Comparison of ENCODE assay signal across 15 cellular contexts in genomic region chr4:37381040-37381668, GRCh38.
DNase-seq lines count a peak whose midpoint lies in the region; ATAC-seq, FAIRE-seq and TF ChIP-seq lines count a peak whose summit lies in the region.
"Had no signal": no experiment of that assay in that cellular context is flagged by ENCODE, and none has a peak within 500 bp of the region (broad histone marks: within the 10 kb centered on the region; RNA-seq: fewer than 3 reads in every experiment).

No MANE protein-coding gene starts in this region.

- TF ChIP-seq RAD21 in H1 (IDR thresholded peaks at IDR 0.05 in 1 of 2, conservative IDR thresholded peaks at IDR 0.05 in 1 of 2; ENCODE audit: low read depth in 2 of 2, low read length in 2 of 2) = peak; percentile 8 to 24; a peak in 2 of 4 replicates

- no peaks in the 10 kb centered on the region for H3K9me3 Mint-ChIP-seq in activated T-cell treated with anti-CD3 and anti-CD28 coated beads, Interleukin-2, amount 50 U/mL, for 24 hours

- 79% methylated on average over 9 of the region's 9 CpGs; no CpG with 5 or more reads in 1 of the 2 experiments for WGBS in H1 (ENCODE audit: extremely low coverage in 1 of 2, insufficient coverage in 1 of 2, insufficient read length in 1 of 2, insufficient replicate concordance in 2 of 2, low coverage in 1 of 2, low lambda C conversion rate in 2 of 2, missing lambda C conversion rate in 1 of 2), 2 experiments

- no peaks in the 10 kb centered on the region for H3K36me3 ChIP-seq in H1 (ENCODE audit: control insufficient read depth in 2 of 4, insufficient read depth in 4 of 4, low read length in 3 of 4)
- no peaks in the 10 kb centered on the region for H3K36me3 ChIP-seq in neuron (ENCODE audit: insufficient read depth, low read length)
- H3K36me3 ChIP-seq: Peyer's patch had no signal

- H2BK12ac ChIP-seq in H1 (ENCODE audit: low read depth, low read length) = no peak overlapping the region

- H3K79me2 ChIP-seq in H1 (ENCODE audit: control insufficient read depth in 1 of 2, insufficient read depth in 2 of 2, low read length in 2 of 2) = no peaks in the 10 kb centered on the region

- H3K56ac ChIP-seq in H1 (replicated peaks; ENCODE audit: insufficient read length, low read depth, low read length) = no peak overlapping the region

- no peak overlapping the region for H3K9ac ChIP-seq in H1 (replicated peaks in 1 of 4; ENCODE audit: extremely low read depth in 1 of 4, low read depth in 3 of 4, low read length in 3 of 4)

- no peak overlapping the region for H3K4ac ChIP-seq in H1 (replicated peaks; ENCODE audit: insufficient read length, low read depth, low read length)

- H3K4me3 Mint-ChIP-seq in activated T-cell treated with anti-CD3 and anti-CD28 coated beads, Interleukin-2, amount 50 U/mL, for 24 hours = no peak overlapping the region

- no peak for ATAC-seq in GM19455 (IDR thresholded peaks at IDR 0.05; ENCODE audit: unreplicated experiment)
- ATAC-seq: SK-N-SH treated with all-trans-retinoic acid at 6 μM for 48 hours had no signal

- no peak overlapping the region for H3K4me3 ChIP-seq in H1 (ENCODE audit: extremely low read depth in 1 of 4, insufficient read depth in 2 of 4, low read depth in 3 of 4, low read length in 4 of 4)
- H3K4me3 ChIP-seq in neuron (ENCODE audit: low read length) = no peak overlapping the region
- H3K4me3 ChIP-seq: Peyer's patch had no signal

- no peak overlapping the region for H3K23ac ChIP-seq in H1 (ENCODE audit: insufficient read length)

- H2AK5ac ChIP-seq in H1 (ENCODE audit: low read depth, low read length) = no peak overlapping the region

- no peak overlapping the region for H4K5ac ChIP-seq in H1 (ENCODE audit: insufficient read length, low read depth, low read length)

- DNase-seq in NCI-H524 (lab: John Stamatoyannopoulos, UW) (peak; percentile 39 to 77), NCI-H524 treated with DMSO at 0.1 percent for 48 hours (lab: John Stamatoyannopoulos, UW) (no peak), GM10248 (ENCODE audit: extremely low spot score) (no peak), H1 (ENCODE audit: low read depth in 1 of 2, low spot score in 2 of 2) (no peak)
- DNase-seq in activated T-cell treated with anti-CD3 and anti-CD28 coated beads, Interleukin-2, amount 50 U/mL, for 24 hours = no peak
- DNase-seq: AML-193, KBM-7, NCI-H1092 treated with DMSO at 0.1 percent for 48 hours, NCI-H1930, NCI-H510A treated with DMSO at 0.1 percent for 48 hours, Peyer's patch had no signal

- no peak overlapping the region for H2BK20ac ChIP-seq in H1 (ENCODE audit: low read length)

- H3K36me3 Mint-ChIP-seq in activated T-cell treated with anti-CD3 and anti-CD28 coated beads, Interleukin-2, amount 50 U/mL, for 24 hours (ENCODE audit: low read depth) = no peaks in the 10 kb centered on the region

- H3K4me1 ChIP-seq in H1 (replicated peaks in 1 of 4; ENCODE audit: control insufficient read depth in 3 of 4, insufficient read depth in 4 of 4, low read length in 3 of 4) (peaks cover 0 to 3% (median 0%) of the 10 kb centered on the region in 4 experiments; a peak in 1 of 7 replicates), neuron (ENCODE audit: insufficient read depth, low read length) (no peaks in the 10 kb centered on the region)
- H3K4me1 ChIP-seq: Peyer's patch had no signal

- no peak overlapping the region for H2BK15ac ChIP-seq in H1 (ENCODE audit: low read length)

- H4K91ac ChIP-seq in H1 (replicated peaks; ENCODE audit: insufficient read length, low read length) = no peak overlapping the region

- peaks cover 25% of the 10 kb centered on the region for H3K27me3 Mint-ChIP-seq in activated T-cell treated with anti-CD3 and anti-CD28 coated beads, Interleukin-2, amount 50 U/mL, for 24 hours

- no peak overlapping the region for H4K8ac ChIP-seq in H1 (ENCODE audit: extremely low read depth, insufficient read depth, low read length)

- no peaks in the 10 kb centered on the region for H3K9me3 ChIP-seq in H1 (ENCODE audit: insufficient read depth in 2 of 2, low read depth in 1 of 2, low read length in 1 of 2)
- H3K9me3 ChIP-seq in neuron (ENCODE audit: low read length) = no peaks in the 10 kb centered on the region
- H3K9me3 ChIP-seq: Peyer's patch had no signal

- H3K27me3 ChIP-seq in H1 (replicated peaks in 1 of 4; ENCODE audit: control insufficient read depth in 3 of 4, extremely low read depth in 1 of 4, insufficient read depth in 3 of 4, low read length in 3 of 4) = no peaks in the 10 kb centered on the region
- no peaks in the 10 kb centered on the region for H3K27me3 ChIP-seq in neuron (ENCODE audit: insufficient read depth, low read length)
- H3K27me3 ChIP-seq: Peyer's patch had no signal

- no peak overlapping the region for H3K14ac ChIP-seq in H1 (ENCODE audit: insufficient read length)

- no peak overlapping the region for H3K27ac ChIP-seq in H1 (ENCODE audit: low read depth, low read length)
- H3K27ac ChIP-seq: Peyer's patch had no signal

- TF ChIP-seq POLR2A in H1 (IDR thresholded peaks at IDR 0.05; ENCODE audit: control extremely low read depth in 1 of 2, low read depth in 2 of 2, low read length in 2 of 2) = no peak

- POLR2A ChIA-PET in GM10248 (lab: Yijun Ruan, JAX) = no interaction called here
- POLR2A ChIA-PET in H1 (lab: Charles Lee; ENCODE audit: partially characterized antibody) = no interaction called here

- H2AFZ ChIP-seq in H1 (ENCODE audit: low read length) (no peak overlapping the region), neuron (ENCODE audit: low read depth, low read length) (peak overlapping the region; percentile 54)

- H3K23me2 ChIP-seq in H1 (ENCODE audit: low read depth, low read length) = no peaks in the 10 kb centered on the region

- TF ChIP-seq CTCF in GM10248 (IDR thresholded peaks at IDR 0.05; ENCODE audit: control extremely low read depth, extremely low read depth, low read depth, missing control alignments) (peak; percentile 4), H1 (IDR thresholded peaks at IDR 0.05; ENCODE audit: control extremely low read depth in 1 of 3, insufficient read depth in 1 of 3, low read depth in 1 of 3, low read length in 3 of 3) (no peak)

- CTCF ChIA-PET in GM10248 (lab: Yijun Ruan, JAX) (interaction anchor here (1.0 to 1.4 kb wide), 3 partner anchors 8 to 981 kb away, joined by 3 to 4 read pairs (median 4); no protein-coding TSS in a partner anchor), H1 (lab: Charles Lee; ENCODE audit: partially characterized antibody) (interaction anchor here (0.7 to 1.9 kb wide), 12 partner anchors 9 to 961 kb away, joined by 3 to 11 read pairs (median 4); partner anchors contain the start of gene NWD2)

- TF ChIP-seq EP300 in H1 (IDR thresholded peaks at IDR 0.05; ENCODE audit: borderline replicate concordance in 1 of 2, low read depth in 2 of 2, low read length in 2 of 2) = no peak

- H3K27ac Mint-ChIP-seq in activated T-cell treated with anti-CD3 and anti-CD28 coated beads, Interleukin-2, amount 50 U/mL, for 24 hours = no peak overlapping the region

- H3K4me2 ChIP-seq in H1 (ENCODE audit: insufficient read depth in 1 of 2, low read depth in 2 of 2, low read length in 2 of 2) = no peak overlapping the region

- no peak for FAIRE-seq in H1 (lab: Jason Lieb, UNC)
- FAIRE-seq: GM18507 had no signal

- no peak overlapping the region for H2BK5ac ChIP-seq in H1 (ENCODE audit: low read depth, low read length)

- no peak overlapping the region for H3K18ac ChIP-seq in H1 (ENCODE audit: extremely low read depth, low read length)

- H4K20me1 ChIP-seq in H1 (replicated peaks in 1 of 2; ENCODE audit: control insufficient read depth in 1 of 2, insufficient read depth in 2 of 2, low read length in 2 of 2) = no peaks in the 10 kb centered on the region

- H3K79me1 ChIP-seq in H1 (ENCODE audit: low read depth, low read length) = no peaks in the 10 kb centered on the region

- H3K4me1 Mint-ChIP-seq in activated T-cell treated with anti-CD3 and anti-CD28 coated beads, Interleukin-2, amount 50 U/mL, for 24 hours (ENCODE audit: low read depth) = no peaks in the 10 kb centered on the region

- no peak overlapping the region for H2BK120ac ChIP-seq in H1 (replicated peaks; ENCODE audit: low read depth, low read length)

TF ChIP-seq in H1, 55 proteins besides CTCF, POLR2A, EP300 and RAD21:
- TF ChIP-seq HDAC6 (IDR thresholded peaks at IDR 0.05; ENCODE audit: low read depth, low read length) = no peak
- TF ChIP-seq NRF1 (IDR thresholded peaks at IDR 0.05; ENCODE audit: low read depth, low read length) = no peak
- TF ChIP-seq SP4 (IDR thresholded peaks at IDR 0.05; ENCODE audit: low read length) = no peak
- TF ChIP-seq YY1 (IDR thresholded peaks at IDR 0.05; ENCODE audit: low read depth, low read length) = no peak
- TF ChIP-seq ATF2 (IDR thresholded peaks at IDR 0.05; ENCODE audit: low read length) = no peak
- TF ChIP-seq BCL11A (IDR thresholded peaks at IDR 0.05; ENCODE audit: low read depth in 2 of 2, low read length in 2 of 2) = no peak
- no peak for TF ChIP-seq RFX5 (IDR thresholded peaks at IDR 0.05; ENCODE audit: borderline replicate concordance, low read depth, low read length)
- no peak for TF ChIP-seq SIN3A (conservative IDR thresholded peaks at IDR 0.05 in 1 of 2, IDR thresholded peaks at IDR 0.05 in 1 of 2; ENCODE audit: low read depth in 1 of 2, low read length in 2 of 2)
- TF ChIP-seq, protein P1, sequence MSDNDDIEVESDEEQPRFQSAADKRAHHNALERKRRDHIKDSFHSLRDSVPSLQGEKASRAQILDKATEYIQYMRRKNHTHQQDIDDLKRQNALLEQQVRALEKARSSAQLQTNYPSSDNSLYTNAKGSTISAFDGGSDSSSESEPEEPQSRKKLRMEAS (IDR thresholded peaks at IDR 0.05) = no peak
- TF ChIP-seq CEBPB (IDR thresholded peaks at IDR 0.05; ENCODE audit: low read depth, low read length) = no peak
- no peak for TF ChIP-seq CBX5 (IDR thresholded peaks at IDR 0.05; ENCODE audit: low read depth, low read length)
- no peak for TF ChIP-seq BACH1 (IDR thresholded peaks at IDR 0.05; ENCODE audit: low read length)
- TF ChIP-seq CREB1 (IDR thresholded peaks at IDR 0.05) = no peak
TF ChIP-seq in H1: peak in this region for 0.

Comparison
In these comparisons a context has a peak if more than half of its experiments do, and no peak if none do; other contexts are left out.
1. DNase-seq: peak in NCI-H524 (2 of 2); none in NCI-H524 treated with DMSO at 0.1 percent for 48 hours (single experiment), GM10248 (single experiment), H1 (0 of 2) and activated T-cell treated with anti-CD3 and anti-CD28 coated beads, Interleukin-2, amount 50 U/mL, for 24 hours (single experiment).